ENCODE assay signal across 8 cellular contexts in genomic region chr10:9828110-9828509, GRCh38.
"Had no signal": no experiment of that assay in that cellular context is flagged by ENCODE, and none has a peak within 500 bp of the region (broad histone marks: within the 10 kb centered on the region; RNA-seq: fewer than 3 reads in every experiment).

No MANE protein-coding gene starts in this region.

- ATAC-seq: GM12878 had no signal

- FAIRE-seq: G401.6, GM12878, GM12891, GM12892, GM18507, GM19239 had no signal

- DNase-seq: GDM1, GF-D8 had no signal

- H3K4me3 ChIP-seq: GM12878 had no signal
